Comparison of ENCODE assay signal across 8 cellular contexts in the genomic region with DNA sequence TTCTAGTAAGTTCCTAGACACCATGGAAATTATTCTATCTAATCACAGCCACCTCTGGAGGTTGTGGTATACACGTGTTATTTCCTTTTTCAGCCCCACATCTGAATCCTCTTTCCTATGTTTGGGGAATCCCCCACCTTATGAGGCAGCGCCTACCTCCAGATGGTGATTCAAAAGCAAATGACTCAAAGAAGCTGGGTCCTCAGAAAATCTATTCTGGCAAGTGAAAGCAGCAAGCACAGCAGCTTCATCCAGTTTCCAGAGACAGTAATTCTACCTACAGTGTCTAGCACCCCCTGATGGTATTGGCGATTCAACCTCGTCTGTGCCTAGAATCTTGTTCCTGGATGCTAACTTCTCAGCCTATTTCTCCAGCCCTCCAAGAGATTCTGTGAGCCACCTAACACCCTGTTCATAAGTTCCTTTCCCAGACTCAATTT. TPM values are rescaled to one million over a fixed set of nuclear protein-coding genes. Genes with fewer than 3 reads are reported as not detected.
DNase-seq lines count a peak whose midpoint lies in the region; ATAC-seq and TF ChIP-seq lines count a peak whose summit lies in the region.

No MANE protein-coding gene starts in this region.

- DNase-seq in A172 (ENCODE audit: low spot score): peak; percentile 89
- peak; percentile 5 for DNase-seq in NCI-H1105 (lab: John Stamatoyannopoulos, UW)
- DNase-seq in activated CD8-positive, alpha-beta memory T cell treated with anti-CD3 and anti-CD28 coated beads, Interleukin-2, amount 50 U/mL, for 48 hours: peak; percentile 56
- DNase-seq in fibroblast of pulmonary artery (ENCODE audit: low read depth): peak; percentile 62
- no peak for DNase-seq in psoas muscle
- DNase-seq in aorta: no peak

- intact Hi-C loops in psoas muscle (cut with DNase I): no loop called here
- intact Hi-C loops in aorta (cut with DNase I): no loop called here

- TF ChIP-seq CTCF in GM12874 (IDR thresholded peaks at IDR 0.05; ENCODE audit: insufficient read depth, low read depth, low read length): peak; percentile 70
- TF ChIP-seq CTCF in fibroblast of pulmonary artery (IDR thresholded peaks at IDR 0.05; ENCODE audit: low read length, missing control alignments): peak; percentile 55
- TF ChIP-seq CTCF in psoas muscle (IDR thresholded peaks at IDR 0.05): peak; percentile 30

- H3K4me3 ChIP-seq in fibroblast of pulmonary artery (replicated peaks; ENCODE audit: low read depth, low read length): no peak overlapping the region
- no peak overlapping the region for H3K4me3 ChIP-seq in psoas muscle
- no peak overlapping the region for H3K4me3 ChIP-seq in aorta (ENCODE audit: low read length in 2 of 2)

- H3K27me3 ChIP-seq in psoas muscle (ENCODE audit: insufficient read depth in 3 of 3, low read length in 2 of 3) (no peaks in the 10 kb centered on the region), aorta (ENCODE audit: control insufficient read depth in 1 of 2, insufficient read depth in 2 of 2, low read length in 1 of 2) (no peaks in the 10 kb centered on the region)

- 48 to 53% (median 50%) methylated on average over 4 of the region's 4 CpGs for WGBS in psoas muscle, 3 donors
- 23 to 26% methylated on average over 4 of the region's 4 CpGs for WGBS in aorta, 2 donors

- H3K4me1 ChIP-seq in psoas muscle: no peaks in the 10 kb centered on the region
- no peaks in the 10 kb centered on the region for H3K4me1 ChIP-seq in aorta (ENCODE audit: control insufficient read depth in 1 of 2, insufficient read depth in 2 of 2, low read length in 2 of 2)

- H3K36me3 ChIP-seq in psoas muscle (ENCODE audit: insufficient read depth in 1 of 2, low read depth in 1 of 2): no peaks in the 10 kb centered on the region
- no peaks in the 10 kb centered on the region for H3K36me3 ChIP-seq in aorta (ENCODE audit: control insufficient read depth in 1 of 2, insufficient read depth in 2 of 2, low read length in 1 of 2)

- no peak overlapping the region for H3K27ac ChIP-seq in psoas muscle
- no peak overlapping the region for H3K27ac ChIP-seq in aorta (ENCODE audit: low read depth in 1 of 2, low read length in 2 of 2)

- peak; percentile 90 for ATAC-seq in HG02642 (IDR thresholded peaks at IDR 0.05; ENCODE audit: poor library complexity, unreplicated experiment)
- ATAC-seq in psoas muscle: peak in 1 of 4 donors; percentile 66
- ATAC-seq in aorta (ENCODE audit: low FRiP score): no peak

- H3K9me3 ChIP-seq in psoas muscle: no peaks in the 10 kb centered on the region
- H3K9me3 ChIP-seq in aorta (ENCODE audit: control insufficient read depth, low read length): no peaks in the 10 kb centered on the region

RNA-seq across cellular contexts. Expression of a gene that starts 43.0 kb away (rescaled TPM):
- total RNA-seq in A172 (2014; rRNA removed; shearing (Covaris generic)): 29.0 and 32.7 TPM in 2 replicates
- 1 to 10 TPM; 6.2 to 8.5 (median 7.1) TPM for total RNA-seq in psoas muscle
- polyA plus RNA-seq in psoas muscle: 1 to 10 TPM; 3.8 to 5.6 (median 4.8) TPM
- 10 to 100 TPM in 1 of 2 donors, 1 to 10 TPM in 1; 6.8 to 10.3 TPM for total RNA-seq in aorta
- 10 to 100 TPM in 1 of 2 donors, 1 to 10 TPM in 1; 5.4 to 27.3 TPM for polyA plus RNA-seq in aorta

Comparison
In these comparisons a context has a peak if more than half of its experiments do, and no peak if none do; other contexts are left out.
1. DNase-seq: peak in A172 (single experiment), NCI-H1105 (single experiment), activated CD8-positive, alpha-beta memory T cell treated with anti-CD3 and anti-CD28 coated beads, Interleukin-2, amount 50 U/mL, for 48 hours (single experiment) and fibroblast of pulmonary artery (single experiment); none in psoas muscle (0 of 2) and aorta (0 of 2).
2. Peak in every context shown above with its lines, with median percentiles within 50 percentile points of each other: CTCF ChIP-seq.